ENCODE assay signal across 1 cellular context in genomic region chr17:57111386-57111785, GRCh38.
TF ChIP-seq lines count a peak whose summit lies in the region.

No MANE protein-coding gene starts in this region.

TF ChIP-seq in K562, 482 proteins besides CTCF, POLR2A, EP300 and RAD21 (continued from another document and continues in another):
- TF ChIP-seq GATAD2A (IDR thresholded peaks at IDR 0.05): no peak
- no peak for TF ChIP-seq EHMT2 (IDR thresholded peaks at IDR 0.05)
- TF ChIP-seq BCLAF1 (IDR thresholded peaks at IDR 0.05; ENCODE audit: borderline replicate concordance in 1 of 2, control insufficient read depth in 1 of 2, low read depth in 2 of 2, low read length in 1 of 2): no peak
- TF ChIP-seq SMAD1 (IDR thresholded peaks at IDR 0.05; ENCODE audit: low read depth, low read length, partially characterized antibody): no peak
- no peak for TF ChIP-seq ZNF699 (CRISPR knock-in tag; IDR thresholded peaks at IDR 0.05; ENCODE audit: insufficient replicate concordance)
- TF ChIP-seq IRF9 (tag; IDR thresholded peaks at IDR 0.05): no peak
- TF ChIP-seq RBM22 (IDR thresholded peaks at IDR 0.05; ENCODE audit: low read depth, low read length, poor library complexity, severe bottlenecking): no peak
- TF ChIP-seq KLF10 (CRISPR knock-in tag; IDR thresholded peaks at IDR 0.05): no peak
- TF ChIP-seq E4F1 (CRISPR knock-in tag; IDR thresholded peaks at IDR 0.05; ENCODE audit: borderline replicate concordance): no peak
- no peak for TF ChIP-seq ZNF324 (CRISPR knock-in tag; IDR thresholded peaks at IDR 0.05)
- no peak for TF ChIP-seq ZNF212 (CRISPR knock-in tag; IDR thresholded peaks at IDR 0.05)
- TF ChIP-seq RBM17 (IDR thresholded peaks at IDR 0.05; ENCODE audit: borderline replicate concordance, low read depth, low read length): no peak
- TF ChIP-seq SRSF3 (IDR thresholded peaks at IDR 0.05; ENCODE audit: insufficient read depth, low read length): no peak
- TF ChIP-seq AFF4 (CRISPR knock-in tag; IDR thresholded peaks at IDR 0.05): no peak
- TF ChIP-seq NFE2L1 (tag; IDR thresholded peaks at IDR 0.05; ENCODE audit: borderline replicate concordance, low read depth): no peak
- no peak for TF ChIP-seq ZNF695 (CRISPR knock-in tag; IDR thresholded peaks at IDR 0.05)
- peak; percentile 51; the same call in 1 of the 2 replicates for TF ChIP-seq ELF1 (tag; IDR thresholded peaks at IDR 0.05)
- no peak for TF ChIP-seq PTRF (tag; IDR thresholded peaks at IDR 0.05)
- TF ChIP-seq POLR3G (IDR thresholded peaks at IDR 0.05; ENCODE audit: extremely low read depth, insufficient read length, insufficient replicate concordance): no peak
- TF ChIP-seq ADNP (tag; IDR thresholded peaks at IDR 0.05): peak; percentile 69
- TF ChIP-seq FOXP1 (CRISPR knock-in tag; IDR thresholded peaks at IDR 0.05): no peak
- TF ChIP-seq FOXK2 (conservative IDR thresholded peaks at IDR 0.05 in 1 of 2, IDR thresholded peaks at IDR 0.05 in 1 of 2; ENCODE audit: low read depth in 2 of 2): no peak
- TF ChIP-seq HOXB6 (CRISPR knock-in tag; IDR thresholded peaks at IDR 0.05; ENCODE audit: borderline replicate concordance): no peak
- TF ChIP-seq BCL6 (CRISPR knock-in tag; IDR thresholded peaks at IDR 0.05): no peak
- TF ChIP-seq ZC3H11A (IDR thresholded peaks at IDR 0.05; ENCODE audit: low read depth, low read length): no peak
- no peak for TF ChIP-seq FOS (IDR thresholded peaks at IDR 0.05; ENCODE audit: extremely low read depth, insufficient read length)
- no peak for TF ChIP-seq EWSR1 (IDR thresholded peaks at IDR 0.05; ENCODE audit: borderline replicate concordance, low read depth, partially characterized antibody)
- TF ChIP-seq MXD1 (CRISPR knock-in tag; IDR thresholded peaks at IDR 0.05; ENCODE audit: borderline replicate concordance, poor library complexity, severe bottlenecking): no peak
- no peak for TF ChIP-seq SMC3 (conservative IDR thresholded peaks at IDR 0.05; ENCODE audit: insufficient read depth, low read depth, low read length)
- peak; percentile 61 for TF ChIP-seq TCF3 (CRISPR knock-in tag; IDR thresholded peaks at IDR 0.05)
- peak; percentile 46 to 78 for TF ChIP-seq KDM1A (IDR thresholded peaks at IDR 0.05)
- no peak for TF ChIP-seq DIDO1 (tag; IDR thresholded peaks at IDR 0.05; ENCODE audit: low read depth)
- no peak for TF ChIP-seq CEBPB (tag; IDR thresholded peaks at IDR 0.05)
- TF ChIP-seq ZNF76 (CRISPR knock-in tag; IDR thresholded peaks at IDR 0.05; ENCODE audit: borderline replicate concordance): no peak
- peak; percentile 95 for TF ChIP-seq RBM25 (IDR thresholded peaks at IDR 0.05; ENCODE audit: low read depth, low read length, severe bottlenecking)
- TF ChIP-seq RCOR1 (IDR thresholded peaks at IDR 0.05; ENCODE audit: borderline replicate concordance in 1 of 2, low read depth in 2 of 2, low read length in 2 of 2): peak in 1 of 2 experiments; percentile 52; a peak in 1 of 4 replicates
- no peak for TF ChIP-seq TBL1XR1 (IDR thresholded peaks at IDR 0.05; ENCODE audit: low read length in 2 of 2)
- no peak for TF ChIP-seq ZSCAN32 (CRISPR knock-in tag; IDR thresholded peaks at IDR 0.05)
- no peak for TF ChIP-seq ZBTB12 (CRISPR knock-in tag; IDR thresholded peaks at IDR 0.05)
- TF ChIP-seq ARID1B (IDR thresholded peaks at IDR 0.05): peak; percentile 40; the same call in 1 of the 2 replicates
- TF ChIP-seq ZNF512 (tag; IDR thresholded peaks at IDR 0.05): no peak
- TF ChIP-seq RAD51 (IDR thresholded peaks at IDR 0.05; ENCODE audit: borderline replicate concordance, low read depth): no peak
- no peak for TF ChIP-seq MCM5 (IDR thresholded peaks at IDR 0.05; ENCODE audit: low read depth)
- TF ChIP-seq ZNF316 (IDR thresholded peaks at IDR 0.05): peak; percentile 79
- no peak for TF ChIP-seq GABPA (tag; conservative IDR thresholded peaks at IDR 0.05; ENCODE audit: low read depth)
- TF ChIP-seq NONO (IDR thresholded peaks at IDR 0.05; ENCODE audit: low read depth in 2 of 2, low read length in 1 of 2): no peak
- no peak for TF ChIP-seq ZNF668 (CRISPR knock-in tag; IDR thresholded peaks at IDR 0.05)
- no peak for TF ChIP-seq RHOXF2B (CRISPR knock-in tag; conservative IDR thresholded peaks at IDR 0.05)
- TF ChIP-seq C11orf30 (IDR thresholded peaks at IDR 0.05; ENCODE audit: low read depth): peak; percentile 58; the same call in 1 of the 2 replicates
- no peak for TF ChIP-seq DEAF1 (CRISPR knock-in tag; IDR thresholded peaks at IDR 0.05)
- peak; percentile 91 for TF ChIP-seq ZFP36 (IDR thresholded peaks at IDR 0.05; ENCODE audit: low read depth, low read length, partially characterized antibody)
- TF ChIP-seq PRMT5 (CRISPR knock-in tag; IDR thresholded peaks at IDR 0.05): no peak
- no peak for TF ChIP-seq KLF6 (CRISPR knock-in tag; IDR thresholded peaks at IDR 0.05; ENCODE audit: borderline replicate concordance)
- TF ChIP-seq RBM39 (optimal IDR thresholded peaks at IDR 0.05; ENCODE audit: low read depth, low read length): no peak
- TF ChIP-seq XRCC4 (IDR thresholded peaks at IDR 0.05; ENCODE audit: extremely low read depth, insufficient read depth, insufficient read length): no peak
- TF ChIP-seq ID3 (CRISPR knock-in tag; IDR thresholded peaks at IDR 0.05): no peak
- no peak for TF ChIP-seq ID3 (tag; IDR thresholded peaks at IDR 0.05)
- TF ChIP-seq HNRNPL (IDR thresholded peaks at IDR 0.05; ENCODE audit: low read depth, low read length): no peak
- TF ChIP-seq HLTF (IDR thresholded peaks at IDR 0.05): no peak
- TF ChIP-seq EGR1 (conservative IDR thresholded peaks at IDR 0.05): no peak
- no peak for TF ChIP-seq ZNF224 (CRISPR knock-in tag; IDR thresholded peaks at IDR 0.05)
